Comparison of ENCODE assay signal across 19 cellular contexts in the genomic region with DNA sequence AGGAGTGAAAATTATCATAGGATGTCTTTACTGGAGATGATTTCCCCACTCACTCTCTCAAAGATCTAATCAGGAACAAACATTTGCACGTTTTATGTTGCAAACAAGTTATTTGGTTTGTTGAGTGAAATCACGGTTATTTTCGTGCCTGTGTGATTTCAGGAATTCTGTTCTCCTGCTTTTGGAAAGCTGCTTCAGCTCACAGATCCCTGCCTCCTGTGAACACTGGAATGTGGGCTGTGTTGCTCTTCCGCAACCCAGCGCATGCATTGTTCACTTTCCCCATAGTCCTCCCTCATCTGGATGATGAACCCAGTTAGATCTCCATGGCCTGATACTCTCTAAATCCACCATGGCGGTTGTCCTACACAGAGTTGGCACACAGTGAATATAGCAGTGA.
"Had no signal": no experiment of that assay in that cellular context is flagged by ENCODE, and none has a peak within 500 bp of the region (broad histone marks: within the 10 kb centered on the region; RNA-seq: fewer than 3 reads in every experiment).

No MANE protein-coding gene starts in this region.

- FAIRE-seq: astrocyte, frontal cortex had no signal

- H3K4me3 Mint-ChIP-seq: activated CD4-positive, alpha-beta T cell treated with anti-CD3 and anti-CD28 coated beads for 36 hours; activated T-helper 1 cell treated with anti-CD3 and anti-CD28 coated beads, Interleukin-12 subunit alpha, Interleukin-12 subunit beta, Interleukin-2, Interleukin-4 antibody, amounts not matched to agents 30 ng/mL and 10 ng/mL and 1 ng/mL, durations not matched to agents 14 hours and 24 hours and 36 hours; stimulated activated effector memory CD8-positive, alpha-beta T cell treated with anti-CD3 and anti-CD28 coated beads, Interleukin-12 subunit alpha, Interleukin-12 subunit beta, amount 100 ng/mL, for 72 hours; T-helper 2 cell treated with Interferon-gamma antibody and Interleukin-4, amounts not matched to agents 5 μg/mL and 100 μg/mL, for 36 hours had no signal

- H3K9ac ChIP-seq: parathyroid adenoma had no signal

- H3K27me3 Mint-ChIP-seq: activated CD4-positive, alpha-beta T cell treated with anti-CD3 and anti-CD28 coated beads for 36 hours had no signal

- H3K4me1 Mint-ChIP-seq: stimulated activated effector memory CD8-positive, alpha-beta T cell treated with anti-CD3 and anti-CD28 coated beads, Interleukin-12 subunit alpha, Interleukin-12 subunit beta, amount 100 ng/mL, for 72 hours had no signal

- H3K27ac Mint-ChIP-seq: activated CD4-positive, alpha-beta T cell treated with anti-CD3 and anti-CD28 coated beads for 36 hours; activated naive CD4-positive, alpha-beta T cell treated with anti-CD3 and anti-CD28 coated beads, Interleukin-2, amount 50 U/mL, for 72 hours; activated T-helper 1 cell treated with anti-CD3 and anti-CD28 coated beads, Interleukin-12 subunit alpha, Interleukin-12 subunit beta, Interleukin-2, Interleukin-4 antibody, amounts not matched to agents 30 ng/mL and 10 ng/mL and 1 ng/mL, durations not matched to agents 14 hours and 24 hours and 36 hours; stimulated activated effector memory CD8-positive, alpha-beta T cell treated with anti-CD3 and anti-CD28 coated beads, Interleukin-12 subunit alpha, Interleukin-12 subunit beta, amount 100 ng/mL, for 72 hours; T-helper 2 cell treated with Interferon-gamma antibody and Interleukin-4, amounts not matched to agents 5 μg/mL and 100 μg/mL, for 36 hours had no signal

- ATAC-seq: activated CD4-positive, alpha-beta T cell treated with anti-CD3 and anti-CD28 coated beads for 36 hours; activated naive CD4-positive, alpha-beta T cell treated with anti-CD3 and anti-CD28 coated beads, Interleukin-2, amount 50 U/mL, for 72 hours; stimulated activated effector memory CD8-positive, alpha-beta T cell treated with anti-CD3 and anti-CD28 coated beads, Interleukin-12 subunit alpha, Interleukin-12 subunit beta, amount 100 ng/mL, for 72 hours had no signal

- H3K9me3 Mint-ChIP-seq: activated naive CD4-positive, alpha-beta T cell treated with anti-CD3 and anti-CD28 coated beads, Interleukin-2, amount 50 U/mL, for 72 hours; activated T-helper 1 cell treated with anti-CD3 and anti-CD28 coated beads, Interleukin-12 subunit alpha, Interleukin-12 subunit beta, Interleukin-2, Interleukin-4 antibody, amounts not matched to agents 30 ng/mL and 10 ng/mL and 1 ng/mL, durations not matched to agents 14 hours and 24 hours and 36 hours; stimulated activated effector memory CD8-positive, alpha-beta T cell treated with anti-CD3 and anti-CD28 coated beads, Interleukin-12 subunit alpha, Interleukin-12 subunit beta, amount 100 ng/mL, for 72 hours; T-helper 2 cell treated with Interferon-gamma antibody and Interleukin-4, amounts not matched to agents 5 μg/mL and 100 μg/mL, for 36 hours had no signal

- H3K4me3 ChIP-seq: adrenal gland, breast epithelium, coronary artery, right lobe of liver, smooth muscle cell, thyroid gland had no signal

- H3K9me3 ChIP-seq: adrenal gland, breast epithelium, right lobe of liver, thyroid gland had no signal

- H3K27me3 ChIP-seq: adrenal gland, breast epithelium, right lobe of liver, thyroid gland had no signal

- H3K36me3 Mint-ChIP-seq: activated naive CD4-positive, alpha-beta T cell treated with anti-CD3 and anti-CD28 coated beads, Interleukin-2, amount 50 U/mL, for 72 hours; stimulated activated effector memory CD8-positive, alpha-beta T cell treated with anti-CD3 and anti-CD28 coated beads, Interleukin-12 subunit alpha, Interleukin-12 subunit beta, amount 100 ng/mL, for 72 hours had no signal

- H3K36me3 ChIP-seq: adrenal gland, breast epithelium, right lobe of liver, thyroid gland had no signal

- H3K27ac ChIP-seq: adrenal gland, breast epithelium, coronary artery, parathyroid adenoma, right lobe of liver, thyroid gland had no signal

- H3K4me2 ChIP-seq: smooth muscle cell had no signal

- H3K4me1 ChIP-seq: adrenal gland, breast epithelium, right lobe of liver had no signal

- H2AFZ ChIP-seq: parathyroid adenoma had no signal

- DNase-seq: activated CD4-positive, alpha-beta T cell treated with anti-CD3 and anti-CD28 coated beads for 36 hours; activated CD4-positive, alpha-beta T cell treated with anti-CD3 and anti-CD28 coated beads, Interleukin-2, amount 50 U/mL, for 48 hours; activated gamma-delta T cell treated with Interleukin-2 at 50 U/mL for 16 hours; adrenal gland; hypothalamus; islet precursor cell; right lobe of liver; stimulated activated CD4-positive, alpha-beta T cell treated with anti-CD3 and anti-CD28 coated beads, Interleukin-4, amount 100 ng/mL, for 24 hours had no signal
